1 cellular context compared by ENCODE assay signal in genomic region chr2:122707224-122707824, GRCh38.
TF ChIP-seq lines count a peak whose summit lies in the region.

No MANE protein-coding gene starts in this region.

TF ChIP-seq in GM12878, 131 proteins besides CTCF, POLR2A, EP300 and RAD21 (continued from another document and continues in another):
- no peak for TF ChIP-seq SREBF2 (IDR thresholded peaks at IDR 0.05; ENCODE audit: low read length)
- TF ChIP-seq ZSCAN29 (IDR thresholded peaks at IDR 0.05): no peak
- peak in 1 of 2 experiments; percentile 27; a peak in 1 of 4 replicates for TF ChIP-seq ETV6 (conservative IDR thresholded peaks at IDR 0.05 in 1 of 2, IDR thresholded peaks at IDR 0.05 in 1 of 2; ENCODE audit: borderline replicate concordance in 1 of 2, low read depth in 1 of 2)
- TF ChIP-seq, protein P1, sequence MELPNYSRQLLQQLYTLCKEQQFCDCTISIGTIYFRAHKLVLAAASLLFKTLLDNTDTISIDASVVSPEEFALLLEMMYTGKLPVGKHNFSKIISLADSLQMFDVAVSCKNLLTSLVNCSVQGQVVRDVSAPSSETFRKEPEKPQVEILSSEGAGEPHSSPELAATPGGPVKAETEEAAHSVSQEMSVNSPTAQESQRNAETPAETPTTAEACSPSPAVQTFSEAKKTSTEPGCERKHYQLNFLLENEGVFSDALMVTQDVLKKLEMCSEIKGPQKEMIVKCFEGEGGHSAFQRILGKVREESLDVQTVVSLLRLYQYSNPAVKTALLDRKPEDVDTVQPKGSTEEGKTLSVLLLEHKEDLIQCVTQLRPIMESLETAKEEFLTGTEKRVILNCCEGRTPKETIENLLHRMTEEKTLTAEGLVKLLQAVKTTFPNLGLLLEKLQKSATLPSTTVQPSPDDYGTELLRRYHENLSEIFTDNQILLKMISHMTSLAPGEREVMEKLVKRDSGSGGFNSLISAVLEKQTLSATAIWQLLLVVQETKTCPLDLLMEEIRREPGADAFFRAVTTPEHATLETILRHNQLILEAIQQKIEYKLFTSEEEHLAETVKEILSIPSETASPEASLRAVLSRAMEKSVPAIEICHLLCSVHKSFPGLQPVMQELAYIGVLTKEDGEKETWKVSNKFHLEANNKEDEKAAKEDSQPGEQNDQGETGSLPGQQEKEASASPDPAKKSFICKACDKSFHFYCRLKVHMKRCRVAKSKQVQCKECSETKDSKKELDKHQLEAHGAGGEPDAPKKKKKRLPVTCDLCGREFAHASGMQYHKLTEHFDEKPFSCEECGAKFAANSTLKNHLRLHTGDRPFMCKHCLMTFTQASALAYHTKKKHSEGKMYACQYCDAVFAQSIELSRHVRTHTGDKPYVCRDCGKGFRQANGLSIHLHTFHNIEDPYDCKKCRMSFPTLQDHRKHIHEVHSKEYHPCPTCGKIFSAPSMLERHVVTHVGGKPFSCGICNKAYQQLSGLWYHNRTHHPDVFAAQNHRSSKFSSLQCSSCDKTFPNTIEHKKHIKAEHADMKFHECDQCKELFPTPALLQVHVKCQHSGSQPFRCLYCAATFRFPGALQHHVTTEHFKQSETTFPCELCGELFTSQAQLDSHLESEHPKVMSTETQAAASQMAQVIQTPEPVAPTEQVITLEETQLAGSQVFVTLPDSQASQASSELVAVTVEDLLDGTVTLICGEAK (IDR thresholded peaks at IDR 0.05; ENCODE audit: borderline replicate concordance): no peak
- 0 out of 2 replicates have a peak, but pooled peaks have one; percentile 20 for TF ChIP-seq PAX5 (IDR thresholded peaks at IDR 0.05; ENCODE audit: borderline replicate concordance, low read depth, low read length)
- TF ChIP-seq NR2C1 (IDR thresholded peaks at IDR 0.05): no peak; the same call in 1 of the 2 replicates
- TF ChIP-seq, protein P2, sequence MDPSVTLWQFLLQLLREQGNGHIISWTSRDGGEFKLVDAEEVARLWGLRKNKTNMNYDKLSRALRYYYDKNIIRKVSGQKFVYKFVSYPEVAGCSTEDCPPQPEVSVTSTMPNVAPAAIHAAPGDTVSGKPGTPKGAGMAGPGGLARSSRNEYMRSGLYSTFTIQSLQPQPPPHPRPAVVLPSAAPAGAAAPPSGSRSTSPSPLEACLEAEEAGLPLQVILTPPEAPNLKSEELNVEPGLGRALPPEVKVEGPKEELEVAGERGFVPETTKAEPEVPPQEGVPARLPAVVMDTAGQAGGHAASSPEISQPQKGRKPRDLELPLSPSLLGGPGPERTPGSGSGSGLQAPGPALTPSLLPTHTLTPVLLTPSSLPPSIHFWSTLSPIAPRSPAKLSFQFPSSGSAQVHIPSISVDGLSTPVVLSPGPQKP (IDR thresholded peaks at IDR 0.05; ENCODE audit: low read depth, low read length): no peak
- no peak for TF ChIP-seq RAD51 (IDR thresholded peaks at IDR 0.05)
- no peak for TF ChIP-seq RB1 (IDR thresholded peaks at IDR 0.05; ENCODE audit: borderline replicate concordance)
- no peak for TF ChIP-seq CBFB (IDR thresholded peaks at IDR 0.05; ENCODE audit: low read depth)
- TF ChIP-seq, protein P3, sequence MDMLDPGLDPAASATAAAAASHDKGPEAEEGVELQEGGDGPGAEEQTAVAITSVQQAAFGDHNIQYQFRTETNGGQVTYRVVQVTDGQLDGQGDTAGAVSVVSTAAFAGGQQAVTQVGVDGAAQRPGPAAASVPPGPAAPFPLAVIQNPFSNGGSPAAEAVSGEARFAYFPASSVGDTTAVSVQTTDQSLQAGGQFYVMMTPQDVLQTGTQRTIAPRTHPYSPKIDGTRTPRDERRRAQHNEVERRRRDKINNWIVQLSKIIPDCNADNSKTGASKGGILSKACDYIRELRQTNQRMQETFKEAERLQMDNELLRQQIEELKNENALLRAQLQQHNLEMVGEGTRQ (IDR thresholded peaks at IDR 0.05; ENCODE audit: borderline replicate concordance, low read depth, low read length): no peak
- TF ChIP-seq TARDBP (IDR thresholded peaks at IDR 0.05; ENCODE audit: borderline replicate concordance): no peak
- no peak for TF ChIP-seq WRNIP1 (IDR thresholded peaks at IDR 0.05; ENCODE audit: borderline replicate concordance, low read depth, low read length)
- TF ChIP-seq ZNF274 (IDR thresholded peaks at IDR 0.05; ENCODE audit: insufficient read depth, insufficient read length): no peak
- peak; percentile 64 for TF ChIP-seq ZNF24 (IDR thresholded peaks at IDR 0.05)
- TF ChIP-seq HDGF (IDR thresholded peaks at IDR 0.05): no peak
- no peak for TF ChIP-seq SMAD5 (IDR thresholded peaks at IDR 0.05; ENCODE audit: low read depth)
- TF ChIP-seq POLR2AphosphoS5 (IDR thresholded peaks at IDR 0.05; ENCODE audit: low read length): no peak
- TF ChIP-seq CREB1 (IDR thresholded peaks at IDR 0.05; ENCODE audit: low read depth): peak; percentile 38; the same call in 1 of the 2 replicates
- no peak for TF ChIP-seq SREBF1 (IDR thresholded peaks at IDR 0.05; ENCODE audit: low read length)
- no peak for TF ChIP-seq SMC3 (IDR thresholded peaks at IDR 0.05; ENCODE audit: borderline replicate concordance, low read length)
- TF ChIP-seq BCLAF1 (IDR thresholded peaks at IDR 0.05): no peak
- TF ChIP-seq SUPT20H (IDR thresholded peaks at IDR 0.05; ENCODE audit: borderline replicate concordance, control insufficient read depth, low read depth, low read length): no peak
- TF ChIP-seq CBX5 (IDR thresholded peaks at IDR 0.05; ENCODE audit: low read depth): 0 out of 2 replicates have a peak, but pooled peaks have one; percentile 25
- TF ChIP-seq TCF3 (IDR thresholded peaks at IDR 0.05; ENCODE audit: borderline replicate concordance, insufficient read depth, low read depth, low read length): no peak
- TF ChIP-seq ATF7 (IDR thresholded peaks at IDR 0.05; ENCODE audit: low read depth): peak; percentile 96
- no peak for TF ChIP-seq YBX1 (IDR thresholded peaks at IDR 0.05)
- TF ChIP-seq, protein P4, sequence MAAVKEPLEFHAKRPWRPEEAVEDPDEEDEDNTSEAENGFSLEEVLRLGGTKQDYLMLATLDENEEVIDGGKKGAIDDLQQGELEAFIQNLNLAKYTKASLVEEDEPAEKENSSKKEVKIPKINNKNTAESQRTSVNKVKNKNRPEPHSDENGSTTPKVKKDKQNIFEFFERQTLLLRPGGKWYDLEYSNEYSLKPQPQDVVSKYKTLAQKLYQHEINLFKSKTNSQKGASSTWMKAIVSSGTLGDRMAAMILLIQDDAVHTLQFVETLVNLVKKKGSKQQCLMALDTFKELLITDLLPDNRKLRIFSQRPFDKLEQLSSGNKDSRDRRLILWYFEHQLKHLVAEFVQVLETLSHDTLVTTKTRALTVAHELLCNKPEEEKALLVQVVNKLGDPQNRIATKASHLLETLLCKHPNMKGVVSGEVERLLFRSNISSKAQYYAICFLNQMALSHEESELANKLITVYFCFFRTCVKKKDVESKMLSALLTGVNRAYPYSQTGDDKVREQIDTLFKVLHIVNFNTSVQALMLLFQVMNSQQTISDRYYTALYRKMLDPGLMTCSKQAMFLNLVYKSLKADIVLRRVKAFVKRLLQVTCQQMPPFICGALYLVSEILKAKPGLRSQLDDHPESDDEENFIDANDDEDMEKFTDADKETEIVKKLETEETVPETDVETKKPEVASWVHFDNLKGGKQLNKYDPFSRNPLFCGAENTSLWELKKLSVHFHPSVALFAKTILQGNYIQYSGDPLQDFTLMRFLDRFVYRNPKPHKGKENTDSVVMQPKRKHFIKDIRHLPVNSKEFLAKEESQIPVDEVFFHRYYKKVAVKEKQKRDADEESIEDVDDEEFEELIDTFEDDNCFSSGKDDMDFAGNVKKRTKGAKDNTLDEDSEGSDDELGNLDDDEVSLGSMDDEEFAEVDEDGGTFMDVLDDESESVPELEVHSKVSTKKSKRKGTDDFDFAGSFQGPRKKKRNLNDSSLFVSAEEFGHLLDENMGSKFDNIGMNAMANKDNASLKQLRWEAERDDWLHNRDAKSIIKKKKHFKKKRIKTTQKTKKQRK (IDR thresholded peaks at IDR 0.05; ENCODE audit: low read depth, low read length): no peak
- no peak for TF ChIP-seq NRF1 (conservative IDR thresholded peaks at IDR 0.05; ENCODE audit: low read depth, low read length)
- TF ChIP-seq SP1 (IDR thresholded peaks at IDR 0.05; ENCODE audit: low read depth, low read length): no peak
- TF ChIP-seq MAX (IDR thresholded peaks at IDR 0.05; ENCODE audit: low read depth, low read length): no peak
- TF ChIP-seq STAT1 (conservative IDR thresholded peaks at IDR 0.05): no peak
- TF ChIP-seq, protein P5, sequence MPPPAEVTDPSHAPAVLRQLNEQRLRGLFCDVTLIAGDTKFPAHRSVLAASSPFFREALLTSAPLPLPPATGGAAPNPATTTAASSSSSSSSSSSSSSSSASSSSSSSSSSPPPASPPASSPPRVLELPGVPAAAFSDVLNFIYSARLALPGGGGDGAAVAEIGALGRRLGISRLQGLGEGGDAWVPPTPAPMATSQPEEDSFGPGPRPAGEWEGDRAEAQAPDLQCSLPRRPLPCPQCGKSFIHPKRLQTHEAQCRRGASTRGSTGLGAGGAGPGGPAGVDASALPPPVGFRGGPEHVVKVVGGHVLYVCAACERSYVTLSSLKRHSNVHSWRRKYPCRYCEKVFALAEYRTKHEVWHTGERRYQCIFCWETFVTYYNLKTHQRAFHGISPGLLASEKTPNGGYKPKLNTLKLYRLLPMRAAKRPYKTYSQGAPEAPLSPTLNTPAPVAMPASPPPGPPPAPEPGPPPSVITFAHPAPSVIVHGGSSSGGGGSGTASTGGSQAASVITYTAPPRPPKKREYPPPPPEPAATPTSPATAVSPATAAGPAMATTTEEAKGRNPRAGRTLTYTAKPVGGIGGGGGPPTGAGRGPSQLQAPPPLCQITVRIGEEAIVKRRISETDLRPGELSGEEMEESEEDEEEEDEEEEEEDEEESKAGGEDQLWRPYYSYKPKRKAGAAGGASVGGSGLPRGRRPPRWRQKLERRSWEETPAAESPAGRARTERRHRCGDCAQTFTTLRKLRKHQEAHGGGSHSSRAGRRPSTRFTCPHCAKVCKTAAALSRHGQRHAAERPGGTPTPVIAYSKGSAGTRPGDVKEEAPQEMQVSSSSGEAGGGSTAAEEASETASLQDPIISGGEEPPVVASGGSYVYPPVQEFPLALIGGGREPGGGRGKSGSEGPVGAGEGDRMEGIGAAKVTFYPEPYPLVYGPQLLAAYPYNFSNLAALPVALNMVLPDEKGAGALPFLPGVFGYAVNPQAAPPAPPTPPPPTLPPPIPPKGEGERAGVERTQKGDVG (CRISPR knock-in tag; IDR thresholded peaks at IDR 0.05): no peak
- TF ChIP-seq PAX8 (IDR thresholded peaks at IDR 0.05): no peak
- TF ChIP-seq, protein P6, sequence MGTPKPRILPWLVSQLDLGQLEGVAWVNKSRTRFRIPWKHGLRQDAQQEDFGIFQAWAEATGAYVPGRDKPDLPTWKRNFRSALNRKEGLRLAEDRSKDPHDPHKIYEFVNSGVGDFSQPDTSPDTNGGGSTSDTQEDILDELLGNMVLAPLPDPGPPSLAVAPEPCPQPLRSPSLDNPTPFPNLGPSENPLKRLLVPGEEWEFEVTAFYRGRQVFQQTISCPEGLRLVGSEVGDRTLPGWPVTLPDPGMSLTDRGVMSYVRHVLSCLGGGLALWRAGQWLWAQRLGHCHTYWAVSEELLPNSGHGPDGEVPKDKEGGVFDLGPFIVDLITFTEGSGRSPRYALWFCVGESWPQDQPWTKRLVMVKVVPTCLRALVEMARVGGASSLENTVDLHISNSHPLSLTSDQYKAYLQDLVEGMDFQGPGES (IDR thresholded peaks at IDR 0.05): no peak
- TF ChIP-seq, protein P7, sequence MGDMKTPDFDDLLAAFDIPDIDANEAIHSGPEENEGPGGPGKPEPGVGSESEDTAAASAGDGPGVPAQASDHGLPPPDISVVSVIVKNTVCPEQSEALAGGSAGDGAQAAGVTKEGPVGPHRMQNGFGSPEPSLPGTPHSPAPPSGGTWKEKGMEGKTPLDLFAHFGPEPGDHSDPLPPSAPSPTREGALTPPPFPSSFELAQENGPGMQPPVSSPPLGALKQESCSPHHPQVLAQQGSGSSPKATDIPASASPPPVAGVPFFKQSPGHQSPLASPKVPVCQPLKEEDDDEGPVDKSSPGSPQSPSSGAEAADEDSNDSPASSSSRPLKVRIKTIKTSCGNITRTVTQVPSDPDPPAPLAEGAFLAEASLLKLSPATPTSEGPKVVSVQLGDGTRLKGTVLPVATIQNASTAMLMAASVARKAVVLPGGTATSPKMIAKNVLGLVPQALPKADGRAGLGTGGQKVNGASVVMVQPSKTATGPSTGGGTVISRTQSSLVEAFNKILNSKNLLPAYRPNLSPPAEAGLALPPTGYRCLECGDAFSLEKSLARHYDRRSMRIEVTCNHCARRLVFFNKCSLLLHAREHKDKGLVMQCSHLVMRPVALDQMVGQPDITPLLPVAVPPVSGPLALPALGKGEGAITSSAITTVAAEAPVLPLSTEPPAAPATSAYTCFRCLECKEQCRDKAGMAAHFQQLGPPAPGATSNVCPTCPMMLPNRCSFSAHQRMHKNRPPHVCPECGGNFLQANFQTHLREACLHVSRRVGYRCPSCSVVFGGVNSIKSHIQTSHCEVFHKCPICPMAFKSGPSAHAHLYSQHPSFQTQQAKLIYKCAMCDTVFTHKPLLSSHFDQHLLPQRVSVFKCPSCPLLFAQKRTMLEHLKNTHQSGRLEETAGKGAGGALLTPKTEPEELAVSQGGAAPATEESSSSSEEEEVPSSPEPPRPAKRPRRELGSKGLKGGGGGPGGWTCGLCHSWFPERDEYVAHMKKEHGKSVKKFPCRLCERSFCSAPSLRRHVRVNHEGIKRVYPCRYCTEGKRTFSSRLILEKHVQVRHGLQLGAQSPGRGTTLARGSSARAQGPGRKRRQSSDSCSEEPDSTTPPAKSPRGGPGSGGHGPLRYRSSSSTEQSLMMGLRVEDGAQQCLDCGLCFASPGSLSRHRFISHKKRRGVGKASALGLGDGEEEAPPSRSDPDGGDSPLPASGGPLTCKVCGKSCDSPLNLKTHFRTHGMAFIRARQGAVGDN (IDR thresholded peaks at IDR 0.05): peak; percentile 59; the same call in 1 of the 2 replicates
- no peak for TF ChIP-seq LARP7 (IDR thresholded peaks at IDR 0.05)
- TF ChIP-seq USF1 (IDR thresholded peaks at IDR 0.05; ENCODE audit: borderline replicate concordance, extremely low read length, insufficient read depth, low read depth, low read length): no peak
